Comparison of ENCODE assay signal across 18 cellular contexts in the genomic region with DNA sequence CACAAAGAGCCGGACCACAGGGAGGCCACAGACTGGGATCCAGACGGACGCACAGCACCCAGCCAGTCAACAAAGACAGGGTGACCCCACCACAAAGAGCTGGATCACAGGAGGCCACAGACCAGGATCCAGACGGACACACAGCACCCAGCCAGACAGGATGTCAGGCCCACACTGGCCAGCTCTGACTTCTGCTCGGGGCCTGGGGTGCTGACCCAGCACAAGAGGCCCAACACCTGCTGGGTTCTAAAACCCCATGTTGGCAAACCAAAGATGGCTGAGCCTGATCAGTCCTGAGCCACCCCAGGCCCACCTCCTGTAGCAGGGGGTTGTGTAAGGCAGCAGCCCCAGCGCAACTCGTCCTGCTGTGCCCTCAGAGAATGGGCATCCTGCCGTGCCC.
"Had no signal": no experiment of that assay in that cellular context is flagged by ENCODE, and none has a peak within 500 bp of the region (broad histone marks: within the 10 kb centered on the region; RNA-seq: fewer than 3 reads in every experiment).

No MANE protein-coding gene starts in this region.

- H3K4me3 Mint-ChIP-seq: activated CD4-positive, alpha-beta memory T cell treated with anti-CD3 and anti-CD28 coated beads for 36 hours; activated naive CD4-positive, alpha-beta T cell treated with anti-CD3 and anti-CD28 coated beads, Interleukin-2, amount 10 ng/mL, durations not matched to agents 7 days and 5 days had no signal

- H3K27me3 ChIP-seq: heart left ventricle, upper lobe of left lung had no signal

- H3K27ac Mint-ChIP-seq: activated CD4-positive, alpha-beta memory T cell treated with anti-CD3 and anti-CD28 coated beads for 36 hours; activated naive CD4-positive, alpha-beta T cell treated with anti-CD3 and anti-CD28 coated beads, Interleukin-2, amount 10 ng/mL, durations not matched to agents 7 days and 5 days; progenitor cell of endocrine pancreas had no signal

- H3K4me3 ChIP-seq: heart left ventricle, thoracic aorta, upper lobe of left lung had no signal

- H3K9me3 Mint-ChIP-seq: activated CD4-positive, alpha-beta memory T cell treated with anti-CD3 and anti-CD28 coated beads for 36 hours; activated naive CD4-positive, alpha-beta T cell treated with anti-CD3 and anti-CD28 coated beads, Interleukin-2, amount 10 ng/mL, durations not matched to agents 7 days and 5 days had no signal

- H3K27ac ChIP-seq: heart left ventricle, thoracic aorta, upper lobe of left lung had no signal

- ATAC-seq: heart left ventricle, left cardiac atrium had no signal

- FAIRE-seq: islet of Langerhans had no signal

- DNase-seq: activated CD4-positive, alpha-beta memory T cell treated with anti-CD3 and anti-CD28 coated beads for 36 hours; activated CD4-positive, alpha-beta T cell treated with anti-CD3 and anti-CD28 coated beads for 48 hours; activated effector memory CD4-positive, alpha-beta T cell treated with anti-CD3 and anti-CD28 coated beads, Interleukin-2, amount 50 U/mL, for 16 hours; activated naive CD4-positive, alpha-beta T cell treated with anti-CD3 and anti-CD28 coated beads, Interleukin-2, amount 10 ng/mL, durations not matched to agents 7 days and 5 days; amygdala; cortex of kidney; left cardiac atrium; retina; stimulated activated CD4-positive, alpha-beta T cell treated with anti-CD3 and anti-CD28 coated beads, Interleukin-2, amount 100 ng/mL, for 48 hours; stimulated activated CD8-positive, alpha-beta memory T cell treated with anti-CD3 and anti-CD28 coated beads, Interleukin-4, amount 100 ng/mL, for 48 hours; stimulated activated naive CD4-positive, alpha-beta T cell treated with Interleukin-2 at 50 U/mL for 16 hours; SW 1271; T-helper 2 cell; upper lobe of left lung had no signal

- H3K27me3 Mint-ChIP-seq: activated CD4-positive, alpha-beta memory T cell treated with anti-CD3 and anti-CD28 coated beads for 36 hours; activated naive CD4-positive, alpha-beta T cell treated with anti-CD3 and anti-CD28 coated beads, Interleukin-2, amount 10 ng/mL, durations not matched to agents 7 days and 5 days; progenitor cell of endocrine pancreas had no signal

- H3K9me3 ChIP-seq: heart left ventricle, thoracic aorta, upper lobe of left lung had no signal
